21 cellular contexts compared by ENCODE assay signal in genomic region chr2:102703305-102703704, GRCh38. TPM values are rescaled to one million over a fixed set of nuclear protein-coding genes. Genes with fewer than 3 reads are reported as not detected.
"Had no signal": no experiment of that assay in that cellular context is flagged by ENCODE, and none has a peak within 500 bp of the region (broad histone marks: within the 10 kb centered on the region; RNA-seq: fewer than 3 reads in every experiment).

No MANE protein-coding gene starts in this region.

- H3K4me3 ChIP-seq: ascending aorta, breast epithelium, cardiac muscle cell, colonic mucosa, heart left ventricle had no signal

- H3K36me3 ChIP-seq: ascending aorta, breast epithelium, cardiac muscle cell, colonic mucosa, heart left ventricle had no signal

- FAIRE-seq: endometrium, frontal cortex had no signal

- H3K27me3 ChIP-seq: ascending aorta, breast epithelium, colonic mucosa had no signal

- H3K4me1 ChIP-seq: ascending aorta, breast epithelium, colonic mucosa, heart left ventricle had no signal

- H3K9me3 ChIP-seq: ascending aorta, breast epithelium, colonic mucosa, heart left ventricle had no signal

- ATAC-seq: activated naive CD4-positive, alpha-beta T cell treated with anti-CD3 and anti-CD28 coated beads, Interleukin-2, amount 50 U/mL, for 72 hours had no signal

- DNase-seq: activated CD4-positive, alpha-beta memory T cell treated with anti-CD3 and anti-CD28 coated beads, Interleukin-2, amount 10 ng/mL, durations not matched to agents 7 days and 5 days; activated CD4-positive, alpha-beta T cell treated with anti-CD3 and anti-CD28 coated beads for 1 hour; activated CD4-positive, alpha-beta T cell treated with anti-CD3 and anti-CD28 coated beads, Interleukin-2, amount 50 U/mL, for 4 hours; activated CD8-positive, alpha-beta memory T cell treated with anti-CD3 and anti-CD28 coated beads, Interleukin-2, amount 50 U/mL, for 48 hours; activated gamma-delta T cell; activated naive CD4-positive, alpha-beta T cell; activated naive CD8-positive, alpha-beta T cell treated with anti-CD3 and anti-CD28 coated beads, Interleukin-2, amount 10 ng/mL, durations not matched to agents 7 days and 5 days; activated T-cell treated with anti-CD3 and anti-CD28 coated beads for 4 hours; activated T-cell treated with anti-CD3 and anti-CD28 coated beads, Interleukin-2, amount 50 U/mL, for 24 hours; central memory CD4-positive, alpha-beta T cell; cerebellar nuclear complex; colonic mucosa; effector CD8-positive, alpha-beta T cell; heart left ventricle had no signal

- H3K27ac ChIP-seq: ascending aorta, breast epithelium, cardiac muscle cell, colonic mucosa, epithelial cell of prostate, heart left ventricle had no signal

RNA-seq across cellular contexts. Expression of gene TMEM182, which starts 58.5 kb away (rescaled TPM):
- total RNA-seq: ascending aorta had no signal
